In the genomic region with DNA sequence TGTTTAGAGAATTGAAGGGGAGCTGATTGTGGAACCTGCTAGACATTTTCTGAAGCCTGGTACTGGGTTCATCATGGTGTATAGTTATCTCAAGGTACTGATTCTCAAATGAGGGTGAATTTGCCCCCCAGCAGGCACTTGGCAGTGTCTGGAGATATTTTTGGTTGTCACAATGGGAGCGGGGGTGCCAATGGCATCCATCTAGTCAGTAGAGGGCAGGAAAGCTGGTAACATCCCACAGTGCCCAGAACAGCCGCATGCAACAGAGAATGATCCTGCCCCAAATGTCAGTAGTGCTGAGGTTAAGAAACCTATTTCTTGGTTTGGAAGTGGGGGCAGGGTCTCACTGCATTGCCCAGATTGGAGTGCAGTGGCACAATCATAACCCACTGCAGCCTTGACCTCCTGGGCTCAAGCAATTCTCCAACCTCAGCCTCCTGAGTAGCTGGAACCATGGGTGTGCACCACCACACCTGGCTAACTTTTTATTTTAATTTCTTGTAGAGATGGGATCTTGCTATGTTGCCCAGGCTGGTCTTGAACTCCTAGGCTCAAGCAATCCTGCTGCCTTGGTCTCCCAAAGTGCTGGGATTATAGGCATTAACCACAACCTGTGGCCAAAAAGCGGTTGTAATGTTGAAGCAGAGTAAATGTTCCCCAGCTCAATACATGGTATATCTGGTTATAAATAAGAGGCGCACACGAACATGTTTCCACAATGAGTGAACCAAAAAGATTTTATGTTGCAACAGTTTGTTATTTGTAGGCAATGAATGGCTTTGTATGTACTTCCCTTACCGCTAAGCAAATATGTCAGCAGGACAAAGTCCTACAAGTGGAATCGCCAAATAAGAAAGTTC, we compare ENCODE assay signal across 1 cellular context.
TF ChIP-seq lines count a peak whose summit lies in the region.

No MANE protein-coding gene starts in this region.

TF ChIP-seq in HepG2, 621 proteins besides CTCF, POLR2A, EP300 and RAD21 (continued from another document and continues in another):
- TF ChIP-seq, protein P1, sequence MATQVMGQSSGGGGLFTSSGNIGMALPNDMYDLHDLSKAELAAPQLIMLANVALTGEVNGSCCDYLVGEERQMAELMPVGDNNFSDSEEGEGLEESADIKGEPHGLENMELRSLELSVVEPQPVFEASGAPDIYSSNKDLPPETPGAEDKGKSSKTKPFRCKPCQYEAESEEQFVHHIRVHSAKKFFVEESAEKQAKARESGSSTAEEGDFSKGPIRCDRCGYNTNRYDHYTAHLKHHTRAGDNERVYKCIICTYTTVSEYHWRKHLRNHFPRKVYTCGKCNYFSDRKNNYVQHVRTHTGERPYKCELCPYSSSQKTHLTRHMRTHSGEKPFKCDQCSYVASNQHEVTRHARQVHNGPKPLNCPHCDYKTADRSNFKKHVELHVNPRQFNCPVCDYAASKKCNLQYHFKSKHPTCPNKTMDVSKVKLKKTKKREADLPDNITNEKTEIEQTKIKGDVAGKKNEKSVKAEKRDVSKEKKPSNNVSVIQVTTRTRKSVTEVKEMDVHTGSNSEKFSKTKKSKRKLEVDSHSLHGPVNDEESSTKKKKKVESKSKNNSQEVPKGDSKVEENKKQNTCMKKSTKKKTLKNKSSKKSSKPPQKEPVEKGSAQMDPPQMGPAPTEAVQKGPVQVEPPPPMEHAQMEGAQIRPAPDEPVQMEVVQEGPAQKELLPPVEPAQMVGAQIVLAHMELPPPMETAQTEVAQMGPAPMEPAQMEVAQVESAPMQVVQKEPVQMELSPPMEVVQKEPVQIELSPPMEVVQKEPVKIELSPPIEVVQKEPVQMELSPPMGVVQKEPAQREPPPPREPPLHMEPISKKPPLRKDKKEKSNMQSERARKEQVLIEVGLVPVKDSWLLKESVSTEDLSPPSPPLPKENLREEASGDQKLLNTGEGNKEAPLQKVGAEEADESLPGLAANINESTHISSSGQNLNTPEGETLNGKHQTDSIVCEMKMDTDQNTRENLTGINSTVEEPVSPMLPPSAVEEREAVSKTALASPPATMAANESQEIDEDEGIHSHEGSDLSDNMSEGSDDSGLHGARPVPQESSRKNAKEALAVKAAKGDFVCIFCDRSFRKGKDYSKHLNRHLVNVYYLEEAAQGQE (IDR thresholded peaks at IDR 0.05; ENCODE audit: borderline replicate concordance in 1 of 2, low read depth in 1 of 2, low read length in 2 of 2): peak in 1 of 2 experiments; percentile 57; a peak in 1 of 4 replicates
- TF ChIP-seq HOXD1 (CRISPR knock-in tag; IDR thresholded peaks at IDR 0.05) (0 out of 2 replicates have a peak, but pooled peaks have one; percentile 29), ZNF644 (CRISPR knock-in tag; IDR thresholded peaks at IDR 0.05; ENCODE audit: low read depth) (peak; percentile 92), SMC3 (IDR thresholded peaks at IDR 0.05; ENCODE audit: low read length) (peak; percentile 50; the same call in 1 of the 2 replicates), KDM3A (CRISPR knock-in tag; IDR thresholded peaks at IDR 0.05; ENCODE audit: low read depth) (0 out of 2 replicates have a peak, but pooled peaks have one; percentile 58), JDP2 (CRISPR knock-in tag; IDR thresholded peaks at IDR 0.05; ENCODE audit: borderline replicate concordance) (no peak), PITX1 (CRISPR knock-in tag; IDR thresholded peaks at IDR 0.05) (0 out of 2 replicates have a peak, but pooled peaks have one; percentile 71), CHD4 (IDR thresholded peaks at IDR 0.05; ENCODE audit: borderline replicate concordance, low read length) (peak; percentile 73; the same call in 1 of the 2 replicates), KDM6A (CRISPR knock-in tag; IDR thresholded peaks at IDR 0.05; ENCODE audit: low read depth) (peak; percentile 89), ZNF12 (CRISPR knock-in tag; IDR thresholded peaks at IDR 0.05) (peak; percentile 87; the same call in 1 of the 2 replicates), ERF (CRISPR knock-in tag; IDR thresholded peaks at IDR 0.05) (peak; percentile 37), HNF4G (IDR thresholded peaks at IDR 0.05; ENCODE audit: borderline replicate concordance, low read depth, low read length) (peak; percentile 95), HNF4G (CRISPR knock-in tag; IDR thresholded peaks at IDR 0.05; ENCODE audit: borderline replicate concordance, low read depth) (peak; percentile 91), ZMYM4 (CRISPR knock-in tag; IDR thresholded peaks at IDR 0.05) (0 out of 2 replicates have a peak, but pooled peaks have one; percentile 22), ZNF296 (CRISPR knock-in tag; conservative IDR thresholded peaks at IDR 0.05) (no peak), EZH2 (conservative IDR thresholded peaks at IDR 0.05; ENCODE audit: low read depth, low read length) (no peak), MIER3 (CRISPR knock-in tag; IDR thresholded peaks at IDR 0.05; ENCODE audit: borderline replicate concordance) (peak; percentile 93; the same call in 1 of the 2 replicates), BORCS8-MEF2B (CRISPR knock-in tag; IDR thresholded peaks at IDR 0.05) (no peak; the same call in 1 of the 2 replicates), JARID2 (CRISPR knock-in tag; IDR thresholded peaks at IDR 0.05; ENCODE audit: insufficient replicate concordance) (no peak), RFXANK (CRISPR knock-in tag; IDR thresholded peaks at IDR 0.05) (no peak), ZNF24 (IDR thresholded peaks at IDR 0.05) (peak; percentile 78), ZNF737 (CRISPR knock-in tag; IDR thresholded peaks at IDR 0.05; ENCODE audit: borderline replicate concordance) (0 out of 2 replicates have a peak, but pooled peaks have one; percentile 42), MED13 (CRISPR knock-in tag; IDR thresholded peaks at IDR 0.05) (0 out of 2 replicates have a peak, but pooled peaks have one; percentile 39), SMAD1 (CRISPR knock-in tag; IDR thresholded peaks at IDR 0.05; ENCODE audit: borderline replicate concordance, low read depth) (no peak), MED1 (CRISPR knock-in tag; IDR thresholded peaks at IDR 0.05) (peak; percentile 90), HHEX (CRISPR knock-in tag; IDR thresholded peaks at IDR 0.05) (peak; percentile 85)
- TF ChIP-seq, protein P2, sequence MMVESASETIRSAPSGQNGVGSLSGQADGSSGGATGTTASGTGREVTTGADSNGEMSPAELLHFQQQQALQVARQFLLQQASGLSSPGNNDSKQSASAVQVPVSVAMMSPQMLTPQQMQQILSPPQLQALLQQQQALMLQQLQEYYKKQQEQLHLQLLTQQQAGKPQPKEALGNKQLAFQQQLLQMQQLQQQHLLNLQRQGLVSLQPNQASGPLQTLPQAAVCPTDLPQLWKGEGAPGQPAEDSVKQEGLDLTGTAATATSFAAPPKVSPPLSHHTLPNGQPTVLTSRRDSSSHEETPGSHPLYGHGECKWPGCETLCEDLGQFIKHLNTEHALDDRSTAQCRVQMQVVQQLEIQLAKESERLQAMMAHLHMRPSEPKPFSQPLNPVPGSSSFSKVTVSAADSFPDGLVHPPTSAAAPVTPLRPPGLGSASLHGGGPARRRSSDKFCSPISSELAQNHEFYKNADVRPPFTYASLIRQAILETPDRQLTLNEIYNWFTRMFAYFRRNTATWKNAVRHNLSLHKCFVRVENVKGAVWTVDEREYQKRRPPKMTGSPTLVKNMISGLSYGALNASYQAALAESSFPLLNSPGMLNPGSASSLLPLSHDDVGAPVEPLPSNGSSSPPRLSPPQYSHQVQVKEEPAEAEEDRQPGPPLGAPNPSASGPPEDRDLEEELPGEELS (CRISPR knock-in tag; IDR thresholded peaks at IDR 0.05): peak; percentile 89
- TF ChIP-seq, protein P3, sequence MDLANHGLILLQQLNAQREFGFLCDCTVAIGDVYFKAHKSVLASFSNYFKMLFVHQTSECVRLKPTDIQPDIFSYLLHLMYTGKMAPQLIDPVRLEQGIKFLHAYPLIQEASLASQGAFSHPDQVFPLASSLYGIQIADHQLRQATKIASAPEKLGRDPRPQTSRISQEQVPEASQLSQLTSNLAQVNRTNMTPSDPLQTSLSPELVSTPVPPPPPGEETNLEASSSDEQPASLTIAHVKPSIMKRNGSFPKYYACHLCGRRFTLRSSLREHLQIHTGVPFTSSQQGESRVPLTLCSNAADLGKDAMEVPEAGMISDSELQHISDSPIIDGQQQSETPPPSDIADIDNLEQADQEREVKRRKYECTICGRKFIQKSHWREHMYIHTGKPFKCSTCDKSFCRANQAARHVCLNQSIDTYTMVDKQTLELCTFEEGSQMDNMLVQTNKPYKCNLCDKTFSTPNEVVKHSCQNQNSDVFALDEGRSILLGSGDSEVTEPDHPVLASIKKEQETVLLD (CRISPR knock-in tag; IDR thresholded peaks at IDR 0.05; ENCODE audit: low read depth): no peak
- TF ChIP-seq, protein P4, sequence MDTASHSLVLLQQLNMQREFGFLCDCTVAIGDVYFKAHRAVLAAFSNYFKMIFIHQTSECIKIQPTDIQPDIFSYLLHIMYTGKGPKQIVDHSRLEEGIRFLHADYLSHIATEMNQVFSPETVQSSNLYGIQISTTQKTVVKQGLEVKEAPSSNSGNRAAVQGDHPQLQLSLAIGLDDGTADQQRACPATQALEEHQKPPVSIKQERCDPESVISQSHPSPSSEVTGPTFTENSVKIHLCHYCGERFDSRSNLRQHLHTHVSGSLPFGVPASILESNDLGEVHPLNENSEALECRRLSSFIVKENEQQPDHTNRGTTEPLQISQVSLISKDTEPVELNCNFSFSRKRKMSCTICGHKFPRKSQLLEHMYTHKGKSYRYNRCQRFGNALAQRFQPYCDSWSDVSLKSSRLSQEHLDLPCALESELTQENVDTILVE (CRISPR knock-in tag; IDR thresholded peaks at IDR 0.05): peak; percentile 91
- TF ChIP-seq, protein P5, sequence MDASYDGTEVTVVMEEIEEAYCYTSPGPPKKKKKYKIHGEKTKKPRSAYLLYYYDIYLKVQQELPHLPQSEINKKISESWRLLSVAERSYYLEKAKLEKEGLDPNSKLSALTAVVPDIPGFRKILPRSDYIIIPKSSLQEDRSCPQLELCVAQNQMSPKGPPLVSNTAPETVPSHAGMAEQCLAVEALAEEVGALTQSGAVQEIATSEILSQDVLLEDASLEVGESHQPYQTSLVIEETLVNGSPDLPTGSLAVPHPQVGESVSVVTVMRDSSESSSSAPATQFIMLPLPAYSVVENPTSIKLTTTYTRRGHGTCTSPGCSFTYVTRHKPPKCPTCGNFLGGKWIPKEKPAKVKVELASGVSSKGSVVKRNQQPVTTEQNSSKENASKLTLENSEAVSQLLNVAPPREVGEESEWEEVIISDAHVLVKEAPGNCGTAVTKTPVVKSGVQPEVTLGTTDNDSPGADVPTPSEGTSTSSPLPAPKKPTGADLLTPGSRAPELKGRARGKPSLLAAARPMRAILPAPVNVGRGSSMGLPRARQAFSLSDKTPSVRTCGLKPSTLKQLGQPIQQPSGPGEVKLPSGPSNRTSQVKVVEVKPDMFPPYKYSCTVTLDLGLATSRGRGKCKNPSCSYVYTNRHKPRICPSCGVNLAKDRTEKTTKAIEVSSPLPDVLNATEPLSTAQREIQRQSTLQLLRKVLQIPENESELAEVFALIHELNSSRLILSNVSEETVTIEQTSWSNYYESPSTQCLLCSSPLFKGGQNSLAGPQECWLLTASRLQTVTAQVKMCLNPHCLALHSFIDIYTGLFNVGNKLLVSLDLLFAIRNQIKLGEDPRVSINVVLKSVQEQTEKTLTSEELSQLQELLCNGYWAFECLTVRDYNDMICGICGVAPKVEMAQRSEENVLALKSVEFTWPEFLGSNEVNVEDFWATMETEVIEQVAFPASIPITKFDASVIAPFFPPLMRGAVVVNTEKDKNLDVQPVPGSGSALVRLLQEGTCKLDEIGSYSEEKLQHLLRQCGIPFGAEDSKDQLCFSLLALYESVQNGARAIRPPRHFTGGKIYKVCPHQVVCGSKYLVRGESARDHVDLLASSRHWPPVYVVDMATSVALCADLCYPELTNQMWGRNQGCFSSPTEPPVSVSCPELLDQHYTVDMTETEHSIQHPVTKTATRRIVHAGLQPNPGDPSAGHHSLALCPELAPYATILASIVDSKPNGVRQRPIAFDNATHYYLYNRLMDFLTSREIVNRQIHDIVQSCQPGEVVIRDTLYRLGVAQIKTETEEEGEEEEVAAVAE (CRISPR knock-in tag; IDR thresholded peaks at IDR 0.05; ENCODE audit: borderline replicate concordance): peak; percentile 71; the same call in 1 of the 2 replicates
- TF ChIP-seq, protein P6, sequence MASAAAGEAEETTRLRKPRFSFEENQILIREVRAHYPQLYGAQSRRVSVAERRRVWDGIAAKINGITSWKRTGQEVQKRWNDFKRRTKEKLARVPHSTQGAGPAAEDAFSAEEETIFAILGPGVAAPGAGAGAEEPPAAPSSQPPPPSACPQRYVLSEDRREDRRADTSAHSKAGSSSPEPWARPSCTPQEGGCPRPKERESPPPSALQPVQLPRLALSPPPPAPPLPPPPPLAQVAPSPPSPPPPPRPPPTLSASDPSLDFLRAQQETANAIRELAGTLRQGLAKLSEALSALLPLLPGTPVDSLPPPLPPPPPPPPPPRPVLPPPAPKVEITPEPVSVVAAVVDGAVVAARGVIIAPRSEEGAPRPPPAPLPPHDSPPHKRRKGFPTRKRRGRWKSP (CRISPR knock-in tag; IDR thresholded peaks at IDR 0.05): peak; percentile 68; the same call in 1 of the 2 replicates
- TF ChIP-seq, protein P7, sequence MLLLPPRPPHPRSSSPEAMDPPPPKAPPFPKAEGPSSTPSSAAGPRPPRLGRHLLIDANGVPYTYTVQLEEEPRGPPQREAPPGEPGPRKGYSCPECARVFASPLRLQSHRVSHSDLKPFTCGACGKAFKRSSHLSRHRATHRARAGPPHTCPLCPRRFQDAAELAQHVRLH (CRISPR knock-in tag; IDR thresholded peaks at IDR 0.05; ENCODE audit: borderline replicate concordance, low read depth): peak; percentile 42; the same call in 1 of the 2 replicates
- TF ChIP-seq, protein P8, sequence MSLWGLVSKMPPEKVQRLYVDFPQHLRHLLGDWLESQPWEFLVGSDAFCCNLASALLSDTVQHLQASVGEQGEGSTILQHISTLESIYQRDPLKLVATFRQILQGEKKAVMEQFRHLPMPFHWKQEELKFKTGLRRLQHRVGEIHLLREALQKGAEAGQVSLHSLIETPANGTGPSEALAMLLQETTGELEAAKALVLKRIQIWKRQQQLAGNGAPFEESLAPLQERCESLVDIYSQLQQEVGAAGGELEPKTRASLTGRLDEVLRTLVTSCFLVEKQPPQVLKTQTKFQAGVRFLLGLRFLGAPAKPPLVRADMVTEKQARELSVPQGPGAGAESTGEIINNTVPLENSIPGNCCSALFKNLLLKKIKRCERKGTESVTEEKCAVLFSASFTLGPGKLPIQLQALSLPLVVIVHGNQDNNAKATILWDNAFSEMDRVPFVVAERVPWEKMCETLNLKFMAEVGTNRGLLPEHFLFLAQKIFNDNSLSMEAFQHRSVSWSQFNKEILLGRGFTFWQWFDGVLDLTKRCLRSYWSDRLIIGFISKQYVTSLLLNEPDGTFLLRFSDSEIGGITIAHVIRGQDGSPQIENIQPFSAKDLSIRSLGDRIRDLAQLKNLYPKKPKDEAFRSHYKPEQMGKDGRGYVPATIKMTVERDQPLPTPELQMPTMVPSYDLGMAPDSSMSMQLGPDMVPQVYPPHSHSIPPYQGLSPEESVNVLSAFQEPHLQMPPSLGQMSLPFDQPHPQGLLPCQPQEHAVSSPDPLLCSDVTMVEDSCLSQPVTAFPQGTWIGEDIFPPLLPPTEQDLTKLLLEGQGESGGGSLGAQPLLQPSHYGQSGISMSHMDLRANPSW (CRISPR knock-in tag; IDR thresholded peaks at IDR 0.05; ENCODE audit: borderline replicate concordance): no peak
- TF ChIP-seq, protein P9, sequence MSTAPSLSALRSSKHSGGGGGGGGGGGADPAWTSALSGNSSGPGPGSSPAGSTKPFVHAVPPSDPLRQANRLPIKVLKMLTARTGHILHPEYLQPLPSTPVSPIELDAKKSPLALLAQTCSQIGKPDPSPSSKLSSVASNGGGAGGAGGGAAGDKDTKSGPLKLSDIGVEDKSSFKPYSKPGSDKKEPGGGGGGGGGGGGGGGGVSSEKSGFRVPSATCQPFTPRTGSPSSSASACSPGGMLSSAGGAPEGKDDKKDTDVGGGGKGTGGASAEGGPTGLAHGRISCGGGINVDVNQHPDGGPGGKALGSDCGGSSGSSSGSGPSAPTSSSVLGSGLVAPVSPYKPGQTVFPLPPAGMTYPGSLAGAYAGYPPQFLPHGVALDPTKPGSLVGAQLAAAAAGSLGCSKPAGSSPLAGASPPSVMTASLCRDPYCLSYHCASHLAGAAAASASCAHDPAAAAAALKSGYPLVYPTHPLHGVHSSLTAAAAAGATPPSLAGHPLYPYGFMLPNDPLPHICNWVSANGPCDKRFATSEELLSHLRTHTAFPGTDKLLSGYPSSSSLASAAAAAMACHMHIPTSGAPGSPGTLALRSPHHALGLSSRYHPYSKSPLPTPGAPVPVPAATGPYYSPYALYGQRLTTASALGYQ (CRISPR knock-in tag; IDR thresholded peaks at IDR 0.05): peak; percentile 92
